1 cellular context compared by ENCODE assay signal in the genomic region with DNA sequence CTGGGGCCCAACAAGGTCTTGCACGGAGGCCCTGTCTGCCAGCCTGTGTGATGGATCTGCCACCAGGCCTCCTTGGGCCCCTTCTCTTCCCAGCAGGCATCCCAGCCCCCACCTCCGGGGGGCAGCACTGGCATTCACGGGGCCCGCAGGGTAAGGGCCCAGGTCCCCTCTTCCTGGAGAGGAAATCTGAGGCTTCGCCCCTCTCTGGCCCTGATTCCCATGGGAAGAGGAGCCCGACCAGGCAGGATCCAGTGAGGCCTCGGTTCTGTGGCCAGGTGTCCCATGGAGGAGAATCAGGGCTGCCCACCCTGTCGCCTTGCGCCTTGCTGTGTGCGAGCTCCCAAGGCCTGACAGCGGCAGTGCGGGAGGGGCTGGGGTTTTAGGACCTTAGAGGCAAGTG.
TF ChIP-seq lines count a peak whose summit lies in the region.

No MANE protein-coding gene starts in this region.

TF ChIP-seq in WTC11, 78 proteins besides CTCF, POLR2A, EP300 and RAD21 (continued from another document):
- TF ChIP-seq, protein P1, sequence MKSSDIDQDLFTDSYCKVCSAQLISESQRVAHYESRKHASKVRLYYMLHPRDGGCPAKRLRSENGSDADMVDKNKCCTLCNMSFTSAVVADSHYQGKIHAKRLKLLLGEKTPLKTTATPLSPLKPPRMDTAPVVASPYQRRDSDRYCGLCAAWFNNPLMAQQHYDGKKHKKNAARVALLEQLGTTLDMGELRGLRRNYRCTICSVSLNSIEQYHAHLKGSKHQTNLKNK (CRISPR knock-in tag; IDR thresholded peaks at IDR 0.05), result no peak
- TF ChIP-seq, protein P2, sequence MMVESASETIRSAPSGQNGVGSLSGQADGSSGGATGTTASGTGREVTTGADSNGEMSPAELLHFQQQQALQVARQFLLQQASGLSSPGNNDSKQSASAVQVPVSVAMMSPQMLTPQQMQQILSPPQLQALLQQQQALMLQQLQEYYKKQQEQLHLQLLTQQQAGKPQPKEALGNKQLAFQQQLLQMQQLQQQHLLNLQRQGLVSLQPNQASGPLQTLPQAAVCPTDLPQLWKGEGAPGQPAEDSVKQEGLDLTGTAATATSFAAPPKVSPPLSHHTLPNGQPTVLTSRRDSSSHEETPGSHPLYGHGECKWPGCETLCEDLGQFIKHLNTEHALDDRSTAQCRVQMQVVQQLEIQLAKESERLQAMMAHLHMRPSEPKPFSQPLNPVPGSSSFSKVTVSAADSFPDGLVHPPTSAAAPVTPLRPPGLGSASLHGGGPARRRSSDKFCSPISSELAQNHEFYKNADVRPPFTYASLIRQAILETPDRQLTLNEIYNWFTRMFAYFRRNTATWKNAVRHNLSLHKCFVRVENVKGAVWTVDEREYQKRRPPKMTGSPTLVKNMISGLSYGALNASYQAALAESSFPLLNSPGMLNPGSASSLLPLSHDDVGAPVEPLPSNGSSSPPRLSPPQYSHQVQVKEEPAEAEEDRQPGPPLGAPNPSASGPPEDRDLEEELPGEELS (CRISPR knock-in tag; IDR thresholded peaks at IDR 0.05), result no peak
- TF ChIP-seq, protein P3, sequence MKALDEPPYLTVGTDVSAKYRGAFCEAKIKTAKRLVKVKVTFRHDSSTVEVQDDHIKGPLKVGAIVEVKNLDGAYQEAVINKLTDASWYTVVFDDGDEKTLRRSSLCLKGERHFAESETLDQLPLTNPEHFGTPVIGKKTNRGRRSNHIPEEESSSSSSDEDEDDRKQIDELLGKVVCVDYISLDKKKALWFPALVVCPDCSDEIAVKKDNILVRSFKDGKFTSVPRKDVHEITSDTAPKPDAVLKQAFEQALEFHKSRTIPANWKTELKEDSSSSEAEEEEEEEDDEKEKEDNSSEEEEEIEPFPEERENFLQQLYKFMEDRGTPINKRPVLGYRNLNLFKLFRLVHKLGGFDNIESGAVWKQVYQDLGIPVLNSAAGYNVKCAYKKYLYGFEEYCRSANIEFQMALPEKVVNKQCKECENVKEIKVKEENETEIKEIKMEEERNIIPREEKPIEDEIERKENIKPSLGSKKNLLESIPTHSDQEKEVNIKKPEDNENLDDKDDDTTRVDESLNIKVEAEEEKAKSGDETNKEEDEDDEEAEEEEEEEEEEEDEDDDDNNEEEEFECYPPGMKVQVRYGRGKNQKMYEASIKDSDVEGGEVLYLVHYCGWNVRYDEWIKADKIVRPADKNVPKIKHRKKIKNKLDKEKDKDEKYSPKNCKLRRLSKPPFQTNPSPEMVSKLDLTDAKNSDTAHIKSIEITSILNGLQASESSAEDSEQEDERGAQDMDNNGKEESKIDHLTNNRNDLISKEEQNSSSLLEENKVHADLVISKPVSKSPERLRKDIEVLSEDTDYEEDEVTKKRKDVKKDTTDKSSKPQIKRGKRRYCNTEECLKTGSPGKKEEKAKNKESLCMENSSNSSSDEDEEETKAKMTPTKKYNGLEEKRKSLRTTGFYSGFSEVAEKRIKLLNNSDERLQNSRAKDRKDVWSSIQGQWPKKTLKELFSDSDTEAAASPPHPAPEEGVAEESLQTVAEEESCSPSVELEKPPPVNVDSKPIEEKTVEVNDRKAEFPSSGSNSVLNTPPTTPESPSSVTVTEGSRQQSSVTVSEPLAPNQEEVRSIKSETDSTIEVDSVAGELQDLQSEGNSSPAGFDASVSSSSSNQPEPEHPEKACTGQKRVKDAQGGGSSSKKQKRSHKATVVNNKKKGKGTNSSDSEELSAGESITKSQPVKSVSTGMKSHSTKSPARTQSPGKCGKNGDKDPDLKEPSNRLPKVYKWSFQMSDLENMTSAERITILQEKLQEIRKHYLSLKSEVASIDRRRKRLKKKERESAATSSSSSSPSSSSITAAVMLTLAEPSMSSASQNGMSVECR (CRISPR knock-in tag; IDR thresholded peaks at IDR 0.05; ENCODE audit: borderline replicate concordance), result no peak
- no peak for TF ChIP-seq CBFB (CRISPR knock-in tag; IDR thresholded peaks at IDR 0.05; ENCODE audit: low read depth)
